1 cellular context compared by ENCODE assay signal in genomic region chr15:100925480-100925879, GRCh38.
TF ChIP-seq lines count a peak whose summit lies in the region.

No MANE protein-coding gene starts in this region.

TF ChIP-seq in GM12878, 131 proteins besides CTCF, POLR2A, EP300 and RAD21:
- TF ChIP-seq MLLT1 (IDR thresholded peaks at IDR 0.05): peak; percentile 65; the same call in 1 of the 2 replicates
- TF ChIP-seq CBFB (IDR thresholded peaks at IDR 0.05; ENCODE audit: low read depth): no peak
